In genomic region chr3:124336067-124336656, GRCh38 we compare ENCODE assay signal across 1 cellular context.
TF ChIP-seq lines count a peak whose summit lies in the region.

No MANE protein-coding gene starts in this region.

TF ChIP-seq in H1, 55 proteins besides CTCF, POLR2A, EP300 and RAD21 (continued from another document):
- TF ChIP-seq CHD7 (IDR thresholded peaks at IDR 0.05; ENCODE audit: insufficient replicate concordance, low read length), result no peak
